In the genomic region with DNA sequence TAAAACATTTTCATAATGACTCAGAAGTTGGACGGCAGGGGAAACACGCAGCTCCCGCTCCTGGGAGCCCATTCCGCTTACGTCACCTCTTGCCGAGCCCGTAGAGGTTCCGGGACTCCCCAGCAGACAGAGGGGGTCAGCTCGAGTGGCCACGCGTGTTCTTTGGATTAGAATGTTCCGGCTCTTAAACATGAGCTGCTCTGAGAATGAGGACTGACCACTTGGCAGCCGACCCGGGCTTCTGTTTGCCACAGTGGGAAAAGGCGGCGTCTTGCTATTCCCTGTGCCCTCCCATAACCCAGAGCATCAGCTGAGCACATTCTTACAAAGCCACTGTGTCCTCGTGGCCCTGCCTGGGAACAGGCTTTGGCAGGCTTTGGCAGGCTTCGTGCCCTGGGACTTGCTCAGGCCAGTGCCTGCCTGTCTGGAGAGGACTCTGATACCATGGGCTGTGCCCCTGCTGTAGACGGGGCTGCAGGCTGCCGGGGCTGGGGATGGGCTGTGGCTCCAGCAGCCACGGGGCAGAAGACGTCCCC, we compare ENCODE assay signal across 12 cellular contexts. TPM values are rescaled to one million over a fixed set of nuclear protein-coding genes. Genes with fewer than 3 reads are reported as not detected.
DNase-seq lines count a peak whose midpoint lies in the region; TF ChIP-seq lines count a peak whose summit lies in the region.
"Had no signal": no experiment of that assay in that cellular context is flagged by ENCODE, and none has a peak within 500 bp of the region (broad histone marks: within the 10 kb centered on the region; RNA-seq: fewer than 3 reads in every experiment).

No MANE protein-coding gene starts in this region.

- no peaks in the 10 kb centered on the region for H3K4me1 Mint-ChIP-seq in CD14-positive monocyte

- intact Hi-C loops in CD14-positive monocyte (cut with micrococcal nuclease), result no loop called here

- no peaks in the 10 kb centered on the region for H3K27me3 Mint-ChIP-seq in CD14-positive monocyte (ENCODE audit: low read depth in 3 of 3)
- H3K27me3 Mint-ChIP-seq: activated CD4-positive, alpha-beta memory T cell treated with anti-CD3 and anti-CD28 coated beads for 36 hours had no signal

- peaks cover 62 to 63% of the 10 kb centered on the region in 2 donors for H3K36me3 Mint-ChIP-seq in CD14-positive monocyte

- H3K27ac Mint-ChIP-seq in CD14-positive monocyte, result peak overlapping the region in 1 of 7 donors; percentile 26
- H3K27ac Mint-ChIP-seq: activated CD4-positive, alpha-beta memory T cell treated with anti-CD3 and anti-CD28 coated beads for 36 hours had no signal

- peak overlapping the region; percentile 72 for H3K27ac ChIP-seq in angular gyrus (ENCODE audit: low read depth, low read length)
- H3K27ac ChIP-seq: BLaER1 had no signal

- TF ChIP-seq CTCF in AG09309 (IDR thresholded peaks at IDR 0.05; ENCODE audit: control insufficient read depth, insufficient read depth, low read depth, low read length, missing control alignments) (no peak), CD14-positive monocyte (IDR thresholded peaks at IDR 0.05) (no peak)

- peak overlapping the region; percentile 4; the same call in 1 of the 2 replicates for H3K4me3 ChIP-seq in AG09309 (ENCODE audit: control insufficient read depth, low read depth, low read length)
- H3K4me3 ChIP-seq: BLaER1 had no signal

- peak; percentile 90 for DNase-seq in AG09309 (ENCODE audit: low read depth)
- DNase-seq in glomerular visceral epithelial cell (ENCODE audit: extremely low spot score), result peak; percentile 100
- peak; percentile 95 for DNase-seq in pons (ENCODE audit: low spot score)
- no peak for DNase-seq in NCI-H345 treated with DMSO at 0.1 percent for 48 hours (lab: John Stamatoyannopoulos, UW; ENCODE audit: unreplicated experiment)
- no peak for DNase-seq in NCI-H2171 treated with DMSO at 0.1 percent for 48 hours (lab: John Stamatoyannopoulos, UW)
- no peak for DNase-seq in CD14-positive monocyte (ENCODE audit: low spot score)
- no peak for DNase-seq in NCI-H2107 (lab: John Stamatoyannopoulos, UW)
- DNase-seq: activated CD4-positive, alpha-beta memory T cell treated with anti-CD3 and anti-CD28 coated beads for 36 hours; NCI-H524; stimulated activated CD4-positive, alpha-beta T cell treated with anti-CD3 and anti-CD28 coated beads, Interleukin-2, amount 100 ng/mL, for 48 hours had no signal

- no peaks in the 10 kb centered on the region for H3K9me3 Mint-ChIP-seq in CD14-positive monocyte
- H3K9me3 Mint-ChIP-seq: activated CD4-positive, alpha-beta memory T cell treated with anti-CD3 and anti-CD28 coated beads for 36 hours had no signal

- no peak overlapping the region for H3K4me3 Mint-ChIP-seq in CD14-positive monocyte
- H3K4me3 Mint-ChIP-seq: activated CD4-positive, alpha-beta memory T cell treated with anti-CD3 and anti-CD28 coated beads for 36 hours had no signal

RNA-seq across cellular contexts. Expression of a gene that starts 40.1 kb away (rescaled TPM):
- polyA plus RNA-seq in CD14-positive monocyte, result 1 to 10 TPM; 6.5 to 8.1 TPM

Comparison
In these comparisons a context has a peak if more than half of its experiments do, and no peak if none do; other contexts are left out.
1. DNase-seq: peak in AG09309 (single experiment), glomerular visceral epithelial cell (single experiment) and pons (single experiment); none in NCI-H345 treated with DMSO at 0.1 percent for 48 hours (single experiment), NCI-H2171 treated with DMSO at 0.1 percent for 48 hours (single experiment), CD14-positive monocyte (single experiment) and NCI-H2107 (single experiment).